In genomic region chr2:108585446-108585845, GRCh38 we compare ENCODE assay signal across 19 cellular contexts. TPM values are rescaled to one million over a fixed set of nuclear protein-coding genes. Genes with fewer than 3 reads are reported as not detected.
DNase-seq lines count a peak whose midpoint lies in the region; ATAC-seq and TF ChIP-seq lines count a peak whose summit lies in the region.
"Had no signal": no experiment of that assay in that cellular context is flagged by ENCODE, and none has a peak within 500 bp of the region (broad histone marks: within the 10 kb centered on the region; RNA-seq: fewer than 3 reads in every experiment).

No MANE protein-coding gene starts in this region.

- WGBS in SK-N-SH (ENCODE audit: low lambda C conversion rate): 97% methylated on average over 4 of the region's 4 CpGs

- no peaks in the 10 kb centered on the region for H3K27me3 ChIP-seq in DOHH2 (ENCODE audit: control insufficient read depth, low read length)
- no peaks in the 10 kb centered on the region for H3K27me3 ChIP-seq in SJSA1 (replicated peaks)
- H3K27me3 ChIP-seq in fibroblast of lung (ENCODE audit: control insufficient read depth, insufficient read depth, low read length): no peaks in the 10 kb centered on the region
- H3K27me3 ChIP-seq in SK-N-SH (ENCODE audit: insufficient read depth): no peaks in the 10 kb centered on the region
- H3K27me3 ChIP-seq: right atrium auricular region had no signal

- no peak for TF ChIP-seq CTCF in DOHH2 (IDR thresholded peaks at IDR 0.05; ENCODE audit: low read depth, low read length, poor library complexity, severe bottlenecking)
- no peak for TF ChIP-seq CTCF in fibroblast of lung (conservative IDR thresholded peaks at IDR 0.05 in 1 of 2, IDR thresholded peaks at IDR 0.05 in 1 of 2; ENCODE audit: low read depth in 1 of 2, low read length in 2 of 2)
- TF ChIP-seq CTCF in osteocyte (IDR thresholded peaks at IDR 0.05): no peak
- no peak for TF ChIP-seq CTCF in SK-N-SH (IDR thresholded peaks at IDR 0.05)

- ATAC-seq in HG02970 (IDR thresholded peaks at IDR 0.05; ENCODE audit: low FRiP score, unreplicated experiment) (no peak), HG02759 (IDR thresholded peaks at IDR 0.05; ENCODE audit: unreplicated experiment) (no peak)
- ATAC-seq: natural killer cell treated with Interleukin-12 subunit alpha and Interleukin-12 subunit beta and Interleukin-15 and Interleukin-18, amount 100 ng/mL, for 72 hours; Panc1 had no signal

- H3K27me3 Mint-ChIP-seq in osteocyte (ENCODE audit: unreplicated experiment): no peaks in the 10 kb centered on the region
- H3K27me3 Mint-ChIP-seq: natural killer cell treated with Interleukin-12 subunit alpha and Interleukin-12 subunit beta and Interleukin-15 and Interleukin-18, amount 100 ng/mL, for 72 hours had no signal

- H3K9me3 ChIP-seq in DOHH2 (ENCODE audit: control insufficient read depth, insufficient read depth, low read length) (no peaks in the 10 kb centered on the region), SJSA1 (replicated peaks) (no peaks in the 10 kb centered on the region), fibroblast of lung (ENCODE audit: control insufficient read depth, insufficient read depth, low read depth, low read length) (no peaks in the 10 kb centered on the region), SK-N-SH (no peaks in the 10 kb centered on the region)
- H3K9me3 ChIP-seq: right atrium auricular region had no signal

- H2AFZ ChIP-seq in fibroblast of lung (ENCODE audit: low read length) (no peak overlapping the region), SK-N-SH (ENCODE audit: low read depth) (no peak overlapping the region)

- H3K4me3 ChIP-seq in DOHH2 (ENCODE audit: low read length) (peak overlapping the region; percentile 29; the same call in 1 of the 2 replicates), SJSA1 (no peak overlapping the region), fibroblast of lung (replicated peaks in 1 of 4; ENCODE audit: control extremely low read depth in 1 of 4, insufficient read depth in 1 of 4, low read depth in 3 of 4, low read length in 4 of 4) (no peak overlapping the region), SK-N-SH (ENCODE audit: low read depth in 2 of 2, low read length in 1 of 2) (no peak overlapping the region)
- H3K4me3 ChIP-seq: lung, right atrium auricular region had no signal

- DNase-seq in SJSA1 (ENCODE audit: low read depth in 1 of 2, low spot score in 2 of 2): no peak
- DNase-seq in fibroblast of lung (ENCODE audit: low read depth in 2 of 2): peak; percentile 56 to 84
- DNase-seq in osteocyte (ENCODE audit: extremely low spot score, unreplicated experiment): no peak
- DNase-seq in SK-N-SH: no peak
- DNase-seq in amniotic stem cell (lab: John Stamatoyannopoulos, UW): no peak
- DNase-seq: activated effector memory CD4-positive, alpha-beta T cell treated with Interleukin-2 at 50 U/mL for 16 hours; GF-D8; GOT3; immature natural killer cell; NCI-H2081; stimulated activated CD4-positive, alpha-beta T cell treated with anti-CD3 and anti-CD28 coated beads, Interleukin-2, amount 100 ng/mL, for 24 hours; T-helper 1 cell had no signal

- H3K79me2 ChIP-seq in DOHH2 (ENCODE audit: control insufficient read depth, low read length): peaks cover 73% of the 10 kb centered on the region
- H3K79me2 ChIP-seq in fibroblast of lung (ENCODE audit: control insufficient read depth, insufficient read depth, low read length): peaks cover 38% of the 10 kb centered on the region
- H3K79me2 ChIP-seq in SK-N-SH (ENCODE audit: insufficient read depth): peaks cover 96% of the 10 kb centered on the region

- H3F3A ChIP-seq in DOHH2 (ENCODE audit: control insufficient read depth, insufficient read depth): peaks cover 7% of the 10 kb centered on the region
- H3F3A ChIP-seq in SK-N-SH (replicated peaks; ENCODE audit: insufficient read depth): peaks cover 25% of the 10 kb centered on the region

- H3K36me3 Mint-ChIP-seq in osteocyte (ENCODE audit: unreplicated experiment): no peaks in the 10 kb centered on the region
- H3K36me3 Mint-ChIP-seq: immature natural killer cell; natural killer cell treated with Interleukin-12 subunit alpha and Interleukin-12 subunit beta and Interleukin-15 and Interleukin-18, amount 100 ng/mL, for 72 hours had no signal

- H3K4me3 Mint-ChIP-seq in osteocyte (ENCODE audit: unreplicated experiment): no peak overlapping the region
- H3K4me3 Mint-ChIP-seq: immature natural killer cell; natural killer cell treated with Interleukin-12 subunit alpha and Interleukin-12 subunit beta and Interleukin-15 and Interleukin-18, amount 100 ng/mL, for 72 hours had no signal

- no peaks in the 10 kb centered on the region for H3K9me3 Mint-ChIP-seq in osteocyte (ENCODE audit: unreplicated experiment)
- H3K9me3 Mint-ChIP-seq: immature natural killer cell; natural killer cell treated with Interleukin-12 subunit alpha and Interleukin-12 subunit beta and Interleukin-15 and Interleukin-18, amount 100 ng/mL, for 72 hours had no signal

- peaks cover 75% of the 10 kb centered on the region for H3K4me1 Mint-ChIP-seq in osteocyte (ENCODE audit: unreplicated experiment)

- H3K9me2 ChIP-seq in DOHH2 (replicated peaks; ENCODE audit: control insufficient read depth, low read length) (no peaks in the 10 kb centered on the region), SK-N-SH (no peaks in the 10 kb centered on the region)

- H3K4me1 ChIP-seq in DOHH2 (ENCODE audit: control insufficient read depth, low read length) (peaks cover 63% of the 10 kb centered on the region), SJSA1 (replicated peaks) (peaks cover 70% of the 10 kb centered on the region), fibroblast of lung (ENCODE audit: control insufficient read depth, extremely low read depth, insufficient read depth, low read length) (peaks cover 22% of the 10 kb centered on the region), SK-N-SH (ENCODE audit: control insufficient read depth in 1 of 2, insufficient read depth in 2 of 2, low read depth in 1 of 2, low read length in 1 of 2) (peaks cover 6 to 29% of the 10 kb centered on the region in 2 experiments)

- POLR2A ChIA-PET in SK-N-SH (lab: Yijun Ruan, JAX): no interaction called here

- peak overlapping the region; percentile 2 for H3K27ac Mint-ChIP-seq in osteocyte (ENCODE audit: unreplicated experiment)

- no peak for TF ChIP-seq EP300 in SK-N-SH (IDR thresholded peaks at IDR 0.05; ENCODE audit: borderline replicate concordance in 1 of 2, low read depth in 1 of 2, low read length in 1 of 2)

- CTCF ChIA-PET in SK-N-SH (lab: Yijun Ruan, JAX): interaction anchor here (1.2 to 3.0 kb wide), 3 partner anchors 51 to 235 kb away, joined by 3 to 22 read pairs (median 14); partner anchors contain the start of gene LIMS1

- H3K36me3 ChIP-seq in DOHH2 (ENCODE audit: control insufficient read depth, low read length): no peaks in the 10 kb centered on the region
- H3K36me3 ChIP-seq in SJSA1: peaks cover 3% of the 10 kb centered on the region; the same call in 1 of the 2 replicates
- no peaks in the 10 kb centered on the region for H3K36me3 ChIP-seq in fibroblast of lung (ENCODE audit: control insufficient read depth, insufficient read depth, low read length)
- H3K36me3 ChIP-seq in SK-N-SH (replicated peaks in 1 of 2; ENCODE audit: control insufficient read depth in 1 of 2, insufficient read depth in 2 of 2, low read length in 1 of 2): no peaks in the 10 kb centered on the region
- H3K36me3 ChIP-seq: right atrium auricular region had no signal

- peak overlapping the region; percentile 52 for H3K4me2 ChIP-seq in DOHH2 (ENCODE audit: low read length)
- no peak overlapping the region for H3K4me2 ChIP-seq in fibroblast of lung (ENCODE audit: extremely low read depth, insufficient read depth, low read length)
- no peak overlapping the region for H3K4me2 ChIP-seq in SK-N-SH

- no peak overlapping the region for H3K27ac ChIP-seq in DOHH2 (ENCODE audit: low read depth, low read length)
- peak overlapping the region; percentile 52 for H3K27ac ChIP-seq in SJSA1
- H3K27ac ChIP-seq in fibroblast of lung (ENCODE audit: insufficient read depth, low read length): no peak overlapping the region
- H3K27ac ChIP-seq in SK-N-SH (ENCODE audit: low read depth in 2 of 2, low read length in 1 of 2): peak overlapping the region in 1 of 2 experiments; percentile 89; a peak in 2 of 4 replicates

- H3K9ac ChIP-seq in fibroblast of lung (ENCODE audit: insufficient read depth, low read length) (no peak overlapping the region), SK-N-SH (no peak overlapping the region)

- H4K20me1 ChIP-seq in DOHH2 (ENCODE audit: control insufficient read depth, insufficient read depth, low read depth, low read length) (peaks cover 9% of the 10 kb centered on the region), fibroblast of lung (ENCODE audit: control insufficient read depth, extremely low read depth, insufficient read depth, low read length) (no peaks in the 10 kb centered on the region), SK-N-SH (ENCODE audit: insufficient read depth) (no peaks in the 10 kb centered on the region)

- no peak for TF ChIP-seq RAD21 in SK-N-SH (IDR thresholded peaks at IDR 0.05; ENCODE audit: low read length)

TF ChIP-seq in SK-N-SH, 30 proteins besides CTCF, POLR2A, EP300 and RAD21 (continues in another document):
- TF ChIP-seq SMC3 (IDR thresholded peaks at IDR 0.05; ENCODE audit: low read depth, low read length): no peak
- no peak for TF ChIP-seq YY1 (IDR thresholded peaks at IDR 0.05; ENCODE audit: low read depth)
- TF ChIP-seq RFX5 (IDR thresholded peaks at IDR 0.05; ENCODE audit: low read length): no peak
- TF ChIP-seq FOXM1 (IDR thresholded peaks at IDR 0.05; ENCODE audit: low read depth): no peak
- TF ChIP-seq ELF1 (IDR thresholded peaks at IDR 0.05): no peak
- TF ChIP-seq GABPA (IDR thresholded peaks at IDR 0.05; ENCODE audit: low read depth): no peak
- no peak for TF ChIP-seq EZH2phosphoT487 (IDR thresholded peaks at IDR 0.05; ENCODE audit: borderline replicate concordance, low read depth)

RNA-seq across cellular contexts. Expression of gene LIMS1, which starts 51.2 kb away (rescaled TPM):
- total RNA-seq in SJSA1 (2014; rRNA removed; shearing (Covaris generic)): 106 and 169 TPM in 2 replicates
- total RNA-seq in fibroblast of lung (52.7 and 63.7 TPM in 2 replicates), osteocyte (69.6 and 74.4 TPM in 2 replicates)
- polyA plus RNA-seq in fibroblast of lung (100 and 108 TPM in 2 replicates), SK-N-SH (2012; rRNA removed) (123 and 131 TPM in 2 replicates)
- polyA plus RNA-seq in fibroblast of lung (2012): 50.2 and 61.0 TPM in 2 replicates
- 84.0 and 84.7 TPM in 2 replicates for polyA minus RNA-seq in fibroblast of lung (ENCODE audit: low replicate concordance)
- polyA plus RNA-seq in SK-N-SH (2012; cell fraction: cytosol; rRNA removed): 93.1 and 107 TPM in 2 replicates
- 104 and 182 TPM in 2 replicates for polyA plus RNA-seq in SK-N-SH (2012; cell fraction: nucleus; rRNA removed)

Comparison
In these comparisons a context has a peak if more than half of its experiments do, and no peak if none do; other contexts are left out.
1. DNase-seq: peak in fibroblast of lung (2 of 2); none in SJSA1 (0 of 2), osteocyte (single experiment), SK-N-SH (single experiment) and amniotic stem cell (single experiment).